ENCODE assay signal across 25 cellular contexts in genomic region chr2:174863183-174863582, GRCh38.
"Had no signal": no experiment of that assay in that cellular context is flagged by ENCODE, and none has a peak within 500 bp of the region (broad histone marks: within the 10 kb centered on the region; RNA-seq: fewer than 3 reads in every experiment).

No MANE protein-coding gene starts in this region.

- H3K4me1 ChIP-seq: foreskin keratinocyte, left ventricle myocardium inferior, right atrium auricular region, sigmoid colon, testis, tibial nerve, upper lobe of right lung, vagina had no signal

- H3K9me3 ChIP-seq: left ventricle myocardium inferior, ovary, right atrium auricular region, sigmoid colon, testis, tibial nerve, upper lobe of right lung, vagina had no signal

- H2AFZ ChIP-seq: hepatocyte, neural progenitor cell had no signal

- H3K27me3 ChIP-seq: foreskin keratinocyte, hepatocyte, neural progenitor cell, ovary, right atrium auricular region, sigmoid colon, testis, tibial nerve, upper lobe of right lung, vagina had no signal

- H3K27ac ChIP-seq: foreskin keratinocyte, hepatocyte, left ventricle myocardium inferior, neural progenitor cell, ovary, right atrium auricular region, sigmoid colon, skin epidermis, testis, tibial nerve, upper lobe of right lung, vagina had no signal

- H3K4me2 ChIP-seq: hepatocyte, neural progenitor cell had no signal

- H3K9ac ChIP-seq: neural progenitor cell had no signal

- H3K36me3 ChIP-seq: left ventricle myocardium inferior, neural progenitor cell, ovary, right atrium auricular region, sigmoid colon, tibial nerve, upper lobe of right lung, vagina had no signal

- DNase-seq: effector memory CD8-positive, alpha-beta T cell; erythroblast; foreskin keratinocyte; head of caudate nucleus; kidney; left cardiac atrium; left ventricle myocardium inferior; mesenchymal stem cell; midbrain; nucleus accumbens; ovary; sigmoid colon; stimulated activated CD4-positive, alpha-beta T cell treated with anti-CD3 and anti-CD28 coated beads, Interleukin-2, amount 100 ng/mL, for 24 hours; stimulated activated CD4-positive, alpha-beta T cell treated with anti-CD3 and anti-CD28 coated beads, Interleukin-4, amount 100 ng/mL, for 4 hours; stimulated activated naive B cell treated with anti-CD40 and anti-IgM and Interleukin-4, amounts not matched to agents 10 μg/mL and 1 μg/mL and 100 μg/mL, for 72 hours; stimulated activated naive CD8-positive, alpha-beta T cell treated with anti-CD3 and anti-CD28 coated beads, Interleukin-15, amount 100 ng/mL, for 72 hours; testis; upper lobe of right lung had no signal

- H3K4me3 ChIP-seq: hepatocyte, left ventricle myocardium inferior, lung, neural progenitor cell, ovary, right atrium auricular region, sigmoid colon, skin epidermis, testis, tibial nerve, upper lobe of right lung, vagina had no signal

- H3K79me2 ChIP-seq: hepatocyte had no signal

- FAIRE-seq: kidney had no signal
